In genomic region chr1:205009666-205010065, GRCh38 we compare ENCODE assay signal across 19 cellular contexts. TPM values are rescaled to one million over a fixed set of nuclear protein-coding genes. Genes with fewer than 3 reads are reported as not detected.
DNase-seq lines count a peak whose midpoint lies in the region; ATAC-seq and TF ChIP-seq lines count a peak whose summit lies in the region.
"Had no signal": no experiment of that assay in that cellular context is flagged by ENCODE, and none has a peak within 500 bp of the region (broad histone marks: within the 10 kb centered on the region; RNA-seq: fewer than 3 reads in every experiment).

No MANE protein-coding gene starts in this region.

- H3K4me3 ChIP-seq in IMR-90 (ENCODE audit: insufficient read depth, low read depth, low read length), result no peak overlapping the region
- no peak overlapping the region for H3K4me3 ChIP-seq in mesendoderm (ENCODE audit: low read length)
- H3K4me3 ChIP-seq: Peyer's patch had no signal

- H2BK5ac ChIP-seq in IMR-90 (ENCODE audit: low read depth, low read length, poor library complexity, severe bottlenecking), result no peak overlapping the region
- H2BK5ac ChIP-seq in mesendoderm (ENCODE audit: low read length), result no peak overlapping the region

- no peak for TF ChIP-seq RAD21 in IMR-90 (IDR thresholded peaks at IDR 0.05; ENCODE audit: low read length)

- no peak overlapping the region for H4K91ac ChIP-seq in IMR-90 (ENCODE audit: insufficient read depth, low read depth, low read length)

- BruUV-seq in IMR-90 (replicated peaks; lab: Mats Ljungman, UMichigan), result no TSS peak

- H3K79me1 ChIP-seq in IMR-90 (ENCODE audit: low read depth in 1 of 2, low read length in 2 of 2) (no peaks in the 10 kb centered on the region), mesendoderm (ENCODE audit: low read length) (no peaks in the 10 kb centered on the region)

- dilution Hi-C loops in IMR-90 (cut with HindIII; ENCODE audit: low sequenced_read_pairs, unreplicated experiment), result no loop called here

- TF ChIP-seq CTCF in IMR-90 (conservative IDR thresholded peaks at IDR 0.05; ENCODE audit: low read depth, low read length), result no peak
- TF ChIP-seq CTCF in glutamatergic neuron (IDR thresholded peaks at IDR 0.05; ENCODE audit: partially characterized antibody, unreplicated experiment), result no peak

- H3K18ac ChIP-seq in IMR-90 (ENCODE audit: low read depth, low read length) (no peak overlapping the region), mesendoderm (ENCODE audit: low read length) (no peak overlapping the region)

- H3K9me3 Mint-ChIP-seq in glutamatergic neuron (ENCODE audit: unreplicated experiment), result peaks cover 31% of the 10 kb centered on the region
- H3K9me3 Mint-ChIP-seq: CD4-positive, alpha-beta T cell; T-helper 1 cell treated with Interleukin-12 subunit alpha and Interleukin-12 subunit beta and Interleukin-4 antibody, amounts not matched to agents 30 μg/mL and 1 μg/mL, for 36 hours had no signal

- H4K8ac ChIP-seq in IMR-90 (ENCODE audit: low read depth in 2 of 2, low read length in 2 of 2) (no peak overlapping the region), mesendoderm (ENCODE audit: low read depth, low read length) (no peak overlapping the region)

- H3K23ac ChIP-seq in IMR-90 (ENCODE audit: low read depth, low read length) (no peak overlapping the region), mesendoderm (ENCODE audit: low read length) (no peak overlapping the region)

- H2AK5ac ChIP-seq in IMR-90 (ENCODE audit: low read depth, low read length), result no peak overlapping the region
- H2AK5ac ChIP-seq in mesendoderm (ENCODE audit: low read length), result no peak overlapping the region

- H3K27me3 ChIP-seq in IMR-90 (ENCODE audit: control insufficient read depth, insufficient read depth, low read length), result peaks cover 48% of the 10 kb centered on the region
- H3K27me3 ChIP-seq in mesendoderm (ENCODE audit: insufficient read depth, low read length, poor library complexity), result no peaks in the 10 kb centered on the region
- H3K27me3 ChIP-seq: Peyer's patch had no signal

- peak overlapping the region; percentile 69 for H3K27ac Mint-ChIP-seq in glutamatergic neuron (ENCODE audit: unreplicated experiment)
- H3K27ac Mint-ChIP-seq: CD4-positive, alpha-beta T cell; T-helper 1 cell treated with Interleukin-12 subunit alpha and Interleukin-12 subunit beta and Interleukin-4 antibody, amounts not matched to agents 30 μg/mL and 1 μg/mL, for 36 hours had no signal

- H3K9me3 ChIP-seq in IMR-90 (ENCODE audit: control insufficient read depth, insufficient read depth, low read length), result no peaks in the 10 kb centered on the region
- H3K9me3 ChIP-seq: Peyer's patch had no signal

- no peak overlapping the region for H4K5ac ChIP-seq in IMR-90 (ENCODE audit: low read depth, low read length)
- no peak overlapping the region for H4K5ac ChIP-seq in mesendoderm (ENCODE audit: low read length)

- DNase-seq in IMR-90 (no peak), NCI-H2171 treated with DMSO at 0.1 percent for 48 hours (lab: John Stamatoyannopoulos, UW) (peak; percentile 88), NCI-H82 (lab: John Stamatoyannopoulos, UW) (peak; percentile 100), glutamatergic neuron (no peak), mesendoderm (no peak)
- DNase-seq in activated CD4-positive, alpha-beta T cell treated with anti-CD3 and anti-CD28 coated beads, Interleukin-2, amount 50 U/mL, for 1 hour, result no peak
- DNase-seq: ACHN; Calu3; CD4-positive, alpha-beta T cell; KBM-7; NCI-H1092 treated with DMSO at 0.1 percent for 48 hours; NCI-H2029 treated with DMSO at 0.1 percent for 48 hours; NCI-H526 treated with DMSO at 0.1 percent for 48 hours; Peyer's patch; SHP77 had no signal

- peaks cover 46% of the 10 kb centered on the region for H3K4me1 Mint-ChIP-seq in glutamatergic neuron (ENCODE audit: low read depth, unreplicated experiment)

- H3K14ac ChIP-seq in IMR-90 (replicated peaks; ENCODE audit: low read depth, low read length), result no peak overlapping the region

- H2BK15ac ChIP-seq in IMR-90 (ENCODE audit: low read depth, low read length) (no peak overlapping the region), mesendoderm (replicated peaks; ENCODE audit: low read depth) (no peak overlapping the region)

- H2BK20ac ChIP-seq in IMR-90 (ENCODE audit: low read depth, low read length), result no peak overlapping the region

- H3K27ac ChIP-seq in IMR-90 (ENCODE audit: insufficient read depth, low read length) (no peak overlapping the region), mesendoderm (ENCODE audit: low read depth, low read length) (no peak overlapping the region)
- H3K27ac ChIP-seq: Peyer's patch had no signal

- POLR2A ChIA-PET in IMR-90 (lab: Charles Lee; ENCODE audit: unreplicated experiment), result no interaction called here

- H3K79me2 ChIP-seq in mesendoderm (ENCODE audit: control insufficient read depth, insufficient read depth, low read length), result no peaks in the 10 kb centered on the region

- no peaks in the 10 kb centered on the region for H3K9me1 ChIP-seq in IMR-90 (ENCODE audit: insufficient read depth, low read length)

- no peak for TF ChIP-seq POLR2A in IMR-90 (IDR thresholded peaks at IDR 0.05; ENCODE audit: low read depth, low read length)

- H2AK9ac ChIP-seq in IMR-90 (replicated peaks; ENCODE audit: low read depth, low read length, poor library complexity), result peak overlapping the region; percentile 81

- no peak for ATAC-seq in IMR-90 (ENCODE audit: low read depth)
- ATAC-seq in GM18867 (IDR thresholded peaks at IDR 0.05; ENCODE audit: unreplicated experiment), result no peak
- no peak for ATAC-seq in GM18870 (IDR thresholded peaks at IDR 0.05; ENCODE audit: unreplicated experiment)

- H3K9ac ChIP-seq in IMR-90 (ENCODE audit: low read depth, low read length) (no peak overlapping the region), mesendoderm (ENCODE audit: low read length) (no peak overlapping the region)

- intact Hi-C loops in IMR-90 (cut with micrococcal nuclease), result no loop called here

- H2BK120ac ChIP-seq in IMR-90 (ENCODE audit: low read depth, low read length), result no peak overlapping the region
- H2BK120ac ChIP-seq in mesendoderm (ENCODE audit: low read depth, low read length), result no peak overlapping the region

- no peak overlapping the region for H3K56ac ChIP-seq in IMR-90 (ENCODE audit: extremely low read depth, insufficient read depth, low read length)
- H3K56ac ChIP-seq in mesendoderm (ENCODE audit: low read length), result no peak overlapping the region

- peaks cover 17% of the 10 kb centered on the region for H3K36me3 Mint-ChIP-seq in glutamatergic neuron (ENCODE audit: unreplicated experiment)

- peaks cover 20% of the 10 kb centered on the region for H3K27me3 Mint-ChIP-seq in glutamatergic neuron (ENCODE audit: unreplicated experiment)
- H3K27me3 Mint-ChIP-seq: CD4-positive, alpha-beta T cell had no signal

- no peaks in the 10 kb centered on the region for H3K4me1 ChIP-seq in IMR-90 (ENCODE audit: control insufficient read depth, insufficient read depth, low read length)
- H3K4me1 ChIP-seq in mesendoderm (ENCODE audit: control insufficient read depth, low read depth, low read length), result peaks cover 3% of the 10 kb centered on the region
- H3K4me1 ChIP-seq: Peyer's patch had no signal

- peak overlapping the region; percentile 56 for H3K4me3 Mint-ChIP-seq in glutamatergic neuron (ENCODE audit: unreplicated experiment)
- H3K4me3 Mint-ChIP-seq: CD4-positive, alpha-beta T cell; T-helper 1 cell treated with Interleukin-12 subunit alpha and Interleukin-12 subunit beta and Interleukin-4 antibody, amounts not matched to agents 30 μg/mL and 1 μg/mL, for 36 hours had no signal

- H3K36me3 ChIP-seq in IMR-90 (ENCODE audit: control insufficient read depth, insufficient read depth, low read length) (no peaks in the 10 kb centered on the region), mesendoderm (ENCODE audit: control insufficient read depth, insufficient read depth, low read length) (no peaks in the 10 kb centered on the region)
- H3K36me3 ChIP-seq: Peyer's patch had no signal

- H4K20me1 ChIP-seq in IMR-90 (ENCODE audit: insufficient read depth, low read length), result no peaks in the 10 kb centered on the region

- CTCF ChIA-PET in IMR-90 (lab: Yijun Ruan, JAX), result no interaction called here

- 100% methylated on average over 2 of the region's 12 CpGs; no CpG with 5 or more reads in 1 of the 2 experiments for WGBS in IMR-90 (ENCODE audit: extremely low coverage in 2 of 2, insufficient read length in 1 of 2), 2 experiments
- no CpG with 5 or more reads among the region's 12 CpGs for whole genome bisulfite sequencing in mesendoderm (ENCODE audit: extremely low coverage, insufficient coverage, low lambda C conversion rate)

- H3K4ac ChIP-seq in IMR-90 (ENCODE audit: low read depth, low read length) (no peak overlapping the region), mesendoderm (ENCODE audit: low read depth, low read length) (no peak overlapping the region)

- in situ Hi-C loops in IMR-90 (cut with MboI; ENCODE audit: low sequenced_read_pairs), result no loop called here

- H2AFZ ChIP-seq in IMR-90 (replicated peaks; ENCODE audit: low read length, poor library complexity), result no peak overlapping the region

- H3K4me2 ChIP-seq in IMR-90 (ENCODE audit: low read depth, low read length), result no peak overlapping the region
- no peak overlapping the region for H3K4me2 ChIP-seq in mesendoderm (ENCODE audit: low read length)

TF ChIP-seq in IMR-90, 13 proteins besides CTCF, POLR2A, EP300 and RAD21:
- TF ChIP-seq RFX5 (IDR thresholded peaks at IDR 0.05; ENCODE audit: low read depth, low read length), result no peak
- TF ChIP-seq BHLHE40 (IDR thresholded peaks at IDR 0.05; ENCODE audit: low read depth, low read length), result no peak
- no peak for TF ChIP-seq SMC3 (IDR thresholded peaks at IDR 0.05; ENCODE audit: low read depth, low read length)
- TF ChIP-seq MAZ (IDR thresholded peaks at IDR 0.05; ENCODE audit: borderline replicate concordance, low read depth, low read length), result no peak
- TF ChIP-seq RCOR1 (IDR thresholded peaks at IDR 0.05; ENCODE audit: insufficient replicate concordance, low read length), result no peak
- TF ChIP-seq NFE2L2 (IDR thresholded peaks at IDR 0.05; ENCODE audit: low read depth, low read length), result no peak
- TF ChIP-seq MAFK (IDR thresholded peaks at IDR 0.05; ENCODE audit: low read depth, low read length), result no peak
- TF ChIP-seq CHD1 (IDR thresholded peaks at IDR 0.05; ENCODE audit: low read depth, low read length), result no peak

RNA-seq across cellular contexts. Expression of gene CNTN2, which starts 33.3 kb away (rescaled TPM):
- total RNA-seq in IMR-90 (2012; rRNA removed) (0.28 TPM in 1 of 2 replicates, not detected in the other), glutamatergic neuron (ENCODE audit: unreplicated experiment) (208 TPM)
- not detected in 2 replicates for polyA plus RNA-seq in IMR-90 (2012; rRNA removed)
- not detected in 2 replicates for polyA plus RNA-seq in IMR-90 (2012; cell fraction: cytosol; rRNA removed)
- polyA plus RNA-seq in IMR-90 (2012; cell fraction: nucleus; rRNA removed; ENCODE audit: low replicate concordance), result 0.03 and 0.18 TPM in 2 replicates
- polyA plus RNA-seq in mesendoderm (2013, experiment 1 of 2), result 0.49 TPM
- polyA plus RNA-seq in mesendoderm (2013, experiment 2 of 2), result 0.53 TPM
- total RNA-seq: Calu3; CD4-positive, alpha-beta T cell; M059J had no signal

Comparison
In these comparisons a context has a peak if more than half of its experiments do, and no peak if none do; other contexts are left out.
1. DNase-seq: peak in NCI-H2171 treated with DMSO at 0.1 percent for 48 hours (single experiment) and NCI-H82 (single experiment); none in IMR-90 (single experiment), glutamatergic neuron (single experiment), activated CD4-positive, alpha-beta T cell treated with anti-CD3 and anti-CD28 coated beads, Interleukin-2, amount 50 U/mL, for 1 hour (single experiment) and mesendoderm (single experiment).
2. RNA of gene CNTN2, which starts 33.3 kb away (total RNA-seq): 208 TPM in glutamatergic neuron (single experiment); 0.28 TPM in IMR-90; every median in the first group is over 100 times any median in the second.